13 cellular contexts compared by ENCODE assay signal in genomic region chr2:230827774-230828271, GRCh38. TPM values are rescaled to one million over a fixed set of nuclear protein-coding genes. Genes with fewer than 3 reads are reported as not detected.
A peak's percentile ranks its signal among the peaks of the same experiment; 100 is the strongest.
DNase-seq lines count a peak whose midpoint lies in the region; ATAC-seq and TF ChIP-seq lines count a peak whose summit lies in the region.
"Had no signal": no experiment of that assay in that cellular context is flagged by ENCODE, and none has a peak within 500 bp of the region (broad histone marks: within the 10 kb centered on the region; RNA-seq: fewer than 3 reads in every experiment).

No MANE protein-coding gene starts in this region.

- ATAC-seq in GM18909 (IDR thresholded peaks at IDR 0.05; ENCODE audit: poor library complexity, unreplicated experiment) = peak; percentile 27
- ATAC-seq in HG03432 (IDR thresholded peaks at IDR 0.05; ENCODE audit: unreplicated experiment) = peak; percentile 21
- ATAC-seq in gastrocnemius medialis = no peak

- CTCF ChIA-PET in activated naive CD4-positive, alpha-beta T cell treated with anti-CD3 and anti-CD28 coated beads for 36 hours (lab: Charles Lee) = interaction anchor here (1.3 to 3.2 kb wide), 2 partner anchors 12 to 19 kb away, joined by 4 to 9 read pairs; no protein-coding TSS in a partner anchor
- CTCF ChIA-PET in activated CD4-positive, alpha-beta memory T cell treated with anti-CD3 and anti-CD28 coated beads for 36 hours (lab: Charles Lee) = interaction anchor here (0.8 to 1.8 kb wide), 2 partner anchors 20 to 225 kb away, joined by 3 to 5 read pairs; no protein-coding TSS in a partner anchor

- peaks cover 12% of the 10 kb centered on the region for H3K4me1 ChIP-seq in effector memory CD4-positive, alpha-beta T cell (ENCODE audit: control insufficient read depth, insufficient read depth, low read length, poor library complexity, severe bottlenecking)
- H3K4me1 ChIP-seq in gastrocnemius medialis = peaks cover 0 to 3% of the 10 kb centered on the region in 2 donors

- intact Hi-C loops in gastrocnemius medialis (cut with DNase I; ENCODE audit: low total_unique reads) = no loop called here
- intact Hi-C loops in activated naive CD4-positive, alpha-beta T cell treated with anti-CD3 and anti-CD28 coated beads for 36 hours (cut with micrococcal nuclease) = no loop called here
- intact Hi-C loops in activated CD4-positive, alpha-beta memory T cell treated with anti-CD3 and anti-CD28 coated beads for 36 hours (cut with micrococcal nuclease) = loop anchor here (5.0 kb wide), 1 partner anchor 84 kb away; no protein-coding TSS in a partner anchor

- peak overlapping the region; percentile 48 for H3K4me3 ChIP-seq in effector memory CD4-positive, alpha-beta T cell (ENCODE audit: insufficient read depth, low read depth, low read length, poor library complexity, severe bottlenecking)
- H3K4me3 ChIP-seq in gastrocnemius medialis = peak overlapping the region in 3 of 4 donors; percentile 6 to 41 (median 37)
- H3K4me3 ChIP-seq: hepatocyte had no signal

- H3K27ac ChIP-seq in effector memory CD4-positive, alpha-beta T cell (ENCODE audit: insufficient read depth, low read length, poor library complexity, severe bottlenecking) = no peak overlapping the region
- H3K27ac ChIP-seq in gastrocnemius medialis = peak overlapping the region in 1 of 4 donors; percentile 8
- H3K27ac ChIP-seq: hepatocyte had no signal

- H3K27ac Mint-ChIP-seq in activated naive CD4-positive, alpha-beta T cell treated with anti-CD3 and anti-CD28 coated beads for 36 hours = no peak overlapping the region
- no peak overlapping the region for H3K27ac Mint-ChIP-seq in activated CD4-positive, alpha-beta memory T cell treated with anti-CD3 and anti-CD28 coated beads for 36 hours
- H3K27ac Mint-ChIP-seq: activated CD8-positive, alpha-beta memory T cell treated with anti-CD3 and anti-CD28 coated beads, Interleukin-2, amount 10 ng/mL, durations not matched to agents 7 days and 5 days; nephron had no signal

- no peak for TF ChIP-seq POLR2A in gastrocnemius medialis (IDR thresholded peaks at IDR 0.05)

- H3K27me3 ChIP-seq in effector memory CD4-positive, alpha-beta T cell (replicated peaks; ENCODE audit: control insufficient read depth, insufficient read depth, low read length, poor library complexity, severe bottlenecking) = no peaks in the 10 kb centered on the region
- peaks cover 17 to 21% (median 21%) of the 10 kb centered on the region in 3 donors for H3K27me3 ChIP-seq in gastrocnemius medialis
- H3K27me3 ChIP-seq: hepatocyte had no signal

- H3K9me3 Mint-ChIP-seq in activated naive CD4-positive, alpha-beta T cell treated with anti-CD3 and anti-CD28 coated beads for 36 hours = no peaks in the 10 kb centered on the region
- H3K9me3 Mint-ChIP-seq in activated CD4-positive, alpha-beta memory T cell treated with anti-CD3 and anti-CD28 coated beads for 36 hours = no peaks in the 10 kb centered on the region
- H3K9me3 Mint-ChIP-seq: nephron had no signal

- POLR2A ChIA-PET in activated CD4-positive, alpha-beta memory T cell treated with anti-CD3 and anti-CD28 coated beads for 36 hours (lab: Charles Lee) = no interaction called here

- H3K4me1 Mint-ChIP-seq in activated naive CD4-positive, alpha-beta T cell treated with anti-CD3 and anti-CD28 coated beads for 36 hours (ENCODE audit: low read depth) = peaks cover 5% of the 10 kb centered on the region
- peaks cover 9% of the 10 kb centered on the region for H3K4me1 Mint-ChIP-seq in activated CD4-positive, alpha-beta memory T cell treated with anti-CD3 and anti-CD28 coated beads for 36 hours (ENCODE audit: low read depth)

- H3K27me3 Mint-ChIP-seq in activated naive CD4-positive, alpha-beta T cell treated with anti-CD3 and anti-CD28 coated beads for 36 hours (ENCODE audit: low read depth) = peaks cover 39% of the 10 kb centered on the region
- peaks cover 49% of the 10 kb centered on the region for H3K27me3 Mint-ChIP-seq in activated CD4-positive, alpha-beta memory T cell treated with anti-CD3 and anti-CD28 coated beads for 36 hours

- in situ Hi-C loops in gastrocnemius medialis (cut with MboI; ENCODE audit: low sequenced_read_pairs in 4 of 4) = loop anchor here in 1 of 4 donors (5.0 kb wide), 1 partner anchor 159 kb away; no protein-coding TSS in a partner anchor

- TF ChIP-seq CTCF in gastrocnemius medialis (IDR thresholded peaks at IDR 0.05 in 4 of 5, conservative IDR thresholded peaks at IDR 0.05 in 1 of 5) = no peak

- H3K36me3 Mint-ChIP-seq in activated naive CD4-positive, alpha-beta T cell treated with anti-CD3 and anti-CD28 coated beads for 36 hours (ENCODE audit: low read depth) = no peaks in the 10 kb centered on the region
- H3K36me3 Mint-ChIP-seq in activated CD4-positive, alpha-beta memory T cell treated with anti-CD3 and anti-CD28 coated beads for 36 hours = no peaks in the 10 kb centered on the region
- H3K36me3 Mint-ChIP-seq: activated CD8-positive, alpha-beta memory T cell treated with anti-CD3 and anti-CD28 coated beads, Interleukin-2, amount 10 ng/mL, durations not matched to agents 7 days and 5 days had no signal

- no peak for DNase-seq in effector memory CD4-positive, alpha-beta T cell
- DNase-seq in gastrocnemius medialis (no peak), kidney tubule cell (ENCODE audit: low spot score) (no peak), NCI-H2227 (lab: John Stamatoyannopoulos, UW; ENCODE audit: unreplicated experiment) (no peak)
- no peak for DNase-seq in activated naive CD4-positive, alpha-beta T cell treated with anti-CD3 and anti-CD28 coated beads for 36 hours
- no peak for DNase-seq in activated CD4-positive, alpha-beta memory T cell treated with anti-CD3 and anti-CD28 coated beads for 36 hours
- DNase-seq: activated CD8-positive, alpha-beta memory T cell treated with anti-CD3 and anti-CD28 coated beads, Interleukin-2, amount 10 ng/mL, durations not matched to agents 7 days and 5 days; DND-41; NCI-H510A had no signal

- no peaks in the 10 kb centered on the region for H3K9me3 ChIP-seq in effector memory CD4-positive, alpha-beta T cell (ENCODE audit: control insufficient read depth, low read length)
- no peaks in the 10 kb centered on the region for H3K9me3 ChIP-seq in gastrocnemius medialis

- H3K4me3 Mint-ChIP-seq in activated naive CD4-positive, alpha-beta T cell treated with anti-CD3 and anti-CD28 coated beads for 36 hours = no peak overlapping the region
- no peak overlapping the region for H3K4me3 Mint-ChIP-seq in activated CD4-positive, alpha-beta memory T cell treated with anti-CD3 and anti-CD28 coated beads for 36 hours
- H3K4me3 Mint-ChIP-seq: activated CD8-positive, alpha-beta memory T cell treated with anti-CD3 and anti-CD28 coated beads, Interleukin-2, amount 10 ng/mL, durations not matched to agents 7 days and 5 days; nephron had no signal

- H3K36me3 ChIP-seq in effector memory CD4-positive, alpha-beta T cell (ENCODE audit: control insufficient read depth, insufficient read depth, low read length) = no peaks in the 10 kb centered on the region
- H3K36me3 ChIP-seq in gastrocnemius medialis = no peaks in the 10 kb centered on the region

RNA-seq across cellular contexts. Expression of gene ITM2C, which starts 36.9 kb away (rescaled TPM):
- total RNA-seq in gastrocnemius medialis = 10 to 100 TPM in 3 of 4 donors, 1 to 10 TPM in 1; 4.9 to 11.2 (median 10.8) TPM
- 10 to 100 TPM; 13.0 to 13.6 TPM for total RNA-seq in activated naive CD4-positive, alpha-beta T cell treated with anti-CD3 and anti-CD28 coated beads for 36 hours
- 10 to 100 TPM; 19.5 to 23.0 TPM for total RNA-seq in activated CD4-positive, alpha-beta memory T cell treated with anti-CD3 and anti-CD28 coated beads for 36 hours

Comparison
In these comparisons a context has a peak if more than half of its experiments do, and no peak if none do; other contexts are left out.
1. ATAC-seq: peak in GM18909 (single experiment) and HG03432 (single experiment); none in gastrocnemius medialis (0 of 2).